Comparison of ENCODE assay signal across 1 cellular context in the genomic region with DNA sequence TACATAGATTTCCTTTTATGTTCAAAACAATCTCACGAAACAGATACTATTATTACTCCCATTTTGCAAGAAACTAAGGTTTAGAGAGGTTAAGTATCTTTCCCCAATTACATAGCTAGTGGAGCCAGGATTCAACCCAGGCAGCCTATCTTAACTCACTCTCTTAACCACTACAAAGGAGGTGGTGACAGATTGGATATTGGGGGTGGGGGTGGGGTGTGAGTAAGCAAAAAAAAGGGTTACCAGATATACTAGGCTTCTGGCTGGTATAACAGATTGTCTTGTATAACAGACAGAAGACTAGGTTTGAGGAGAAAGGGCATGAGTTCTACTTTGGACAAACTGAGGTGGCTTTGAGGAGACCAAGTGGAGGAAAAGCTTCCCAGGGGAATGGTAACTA.
TF ChIP-seq lines count a peak whose summit lies in the region.

No MANE protein-coding gene starts in this region.

TF ChIP-seq in WTC11, 78 proteins besides CTCF, POLR2A, EP300 and RAD21 (continued from another document):
- TF ChIP-seq, protein P1, sequence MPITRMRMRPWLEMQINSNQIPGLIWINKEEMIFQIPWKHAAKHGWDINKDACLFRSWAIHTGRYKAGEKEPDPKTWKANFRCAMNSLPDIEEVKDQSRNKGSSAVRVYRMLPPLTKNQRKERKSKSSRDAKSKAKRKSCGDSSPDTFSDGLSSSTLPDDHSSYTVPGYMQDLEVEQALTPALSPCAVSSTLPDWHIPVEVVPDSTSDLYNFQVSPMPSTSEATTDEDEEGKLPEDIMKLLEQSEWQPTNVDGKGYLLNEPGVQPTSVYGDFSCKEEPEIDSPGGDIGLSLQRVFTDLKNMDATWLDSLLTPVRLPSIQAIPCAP (CRISPR knock-in tag; IDR thresholded peaks at IDR 0.05), result no peak
- TF ChIP-seq JAZF1 (CRISPR knock-in tag; IDR thresholded peaks at IDR 0.05) (no peak), ZNF317 (CRISPR knock-in tag; IDR thresholded peaks at IDR 0.05; ENCODE audit: borderline replicate concordance, low read depth) (no peak), ZNF121 (CRISPR knock-in tag; IDR thresholded peaks at IDR 0.05) (no peak), GRHL2 (CRISPR knock-in tag; IDR thresholded peaks at IDR 0.05; ENCODE audit: insufficient replicate concordance, severe bottlenecking) (no peak), ZNF396 (CRISPR knock-in tag; IDR thresholded peaks at IDR 0.05; ENCODE audit: borderline replicate concordance) (no peak), CREM (CRISPR knock-in tag; IDR thresholded peaks at IDR 0.05) (no peak), JUN (CRISPR knock-in tag; IDR thresholded peaks at IDR 0.05) (no peak), SP1 (CRISPR knock-in tag; conservative IDR thresholded peaks at IDR 0.05) (no peak), FOXK1 (CRISPR knock-in tag; IDR thresholded peaks at IDR 0.05) (no peak), ATF1 (CRISPR knock-in tag; IDR thresholded peaks at IDR 0.05) (no peak), HMGA2 (CRISPR knock-in tag; IDR thresholded peaks at IDR 0.05) (no peak)
- TF ChIP-seq, protein P2, sequence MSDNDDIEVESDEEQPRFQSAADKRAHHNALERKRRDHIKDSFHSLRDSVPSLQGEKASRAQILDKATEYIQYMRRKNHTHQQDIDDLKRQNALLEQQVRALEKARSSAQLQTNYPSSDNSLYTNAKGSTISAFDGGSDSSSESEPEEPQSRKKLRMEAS (CRISPR knock-in tag; IDR thresholded peaks at IDR 0.05), result no peak
- TF ChIP-seq, protein P3, sequence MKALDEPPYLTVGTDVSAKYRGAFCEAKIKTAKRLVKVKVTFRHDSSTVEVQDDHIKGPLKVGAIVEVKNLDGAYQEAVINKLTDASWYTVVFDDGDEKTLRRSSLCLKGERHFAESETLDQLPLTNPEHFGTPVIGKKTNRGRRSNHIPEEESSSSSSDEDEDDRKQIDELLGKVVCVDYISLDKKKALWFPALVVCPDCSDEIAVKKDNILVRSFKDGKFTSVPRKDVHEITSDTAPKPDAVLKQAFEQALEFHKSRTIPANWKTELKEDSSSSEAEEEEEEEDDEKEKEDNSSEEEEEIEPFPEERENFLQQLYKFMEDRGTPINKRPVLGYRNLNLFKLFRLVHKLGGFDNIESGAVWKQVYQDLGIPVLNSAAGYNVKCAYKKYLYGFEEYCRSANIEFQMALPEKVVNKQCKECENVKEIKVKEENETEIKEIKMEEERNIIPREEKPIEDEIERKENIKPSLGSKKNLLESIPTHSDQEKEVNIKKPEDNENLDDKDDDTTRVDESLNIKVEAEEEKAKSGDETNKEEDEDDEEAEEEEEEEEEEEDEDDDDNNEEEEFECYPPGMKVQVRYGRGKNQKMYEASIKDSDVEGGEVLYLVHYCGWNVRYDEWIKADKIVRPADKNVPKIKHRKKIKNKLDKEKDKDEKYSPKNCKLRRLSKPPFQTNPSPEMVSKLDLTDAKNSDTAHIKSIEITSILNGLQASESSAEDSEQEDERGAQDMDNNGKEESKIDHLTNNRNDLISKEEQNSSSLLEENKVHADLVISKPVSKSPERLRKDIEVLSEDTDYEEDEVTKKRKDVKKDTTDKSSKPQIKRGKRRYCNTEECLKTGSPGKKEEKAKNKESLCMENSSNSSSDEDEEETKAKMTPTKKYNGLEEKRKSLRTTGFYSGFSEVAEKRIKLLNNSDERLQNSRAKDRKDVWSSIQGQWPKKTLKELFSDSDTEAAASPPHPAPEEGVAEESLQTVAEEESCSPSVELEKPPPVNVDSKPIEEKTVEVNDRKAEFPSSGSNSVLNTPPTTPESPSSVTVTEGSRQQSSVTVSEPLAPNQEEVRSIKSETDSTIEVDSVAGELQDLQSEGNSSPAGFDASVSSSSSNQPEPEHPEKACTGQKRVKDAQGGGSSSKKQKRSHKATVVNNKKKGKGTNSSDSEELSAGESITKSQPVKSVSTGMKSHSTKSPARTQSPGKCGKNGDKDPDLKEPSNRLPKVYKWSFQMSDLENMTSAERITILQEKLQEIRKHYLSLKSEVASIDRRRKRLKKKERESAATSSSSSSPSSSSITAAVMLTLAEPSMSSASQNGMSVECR (CRISPR knock-in tag; IDR thresholded peaks at IDR 0.05; ENCODE audit: borderline replicate concordance), result no peak
